13 cellular contexts compared by ENCODE assay signal in genomic region chr5:158590936-158591863, GRCh38.
DNase-seq lines count a peak whose midpoint lies in the region; ATAC-seq, FAIRE-seq and TF ChIP-seq lines count a peak whose summit lies in the region.
"Had no signal": no experiment of that assay in that cellular context is flagged by ENCODE, and none has a peak within 500 bp of the region (broad histone marks: within the 10 kb centered on the region; RNA-seq: fewer than 3 reads in every experiment).

No MANE protein-coding gene starts in this region.

- no peaks in the 10 kb centered on the region for H3K36me3 ChIP-seq in HEK293 (ENCODE audit: control insufficient read depth in 2 of 2, insufficient read depth in 1 of 2, low read length in 2 of 2)
- no peaks in the 10 kb centered on the region for H3K36me3 ChIP-seq in PC-3 (ENCODE audit: low read depth, low read length)
- no peaks in the 10 kb centered on the region for H3K36me3 ChIP-seq in naive thymus-derived CD4-positive, alpha-beta T cell (ENCODE audit: control insufficient read depth in 2 of 3, insufficient read depth in 3 of 3, low read length in 3 of 3)
- H3K36me3 ChIP-seq: upper lobe of left lung had no signal

- TF ChIP-seq POLR2A in H54 (IDR thresholded peaks at IDR 0.05; ENCODE audit: low read depth, low read length): no peak

- H3K4me1 ChIP-seq in HEK293 (ENCODE audit: control insufficient read depth, insufficient read depth, low read length): peaks cover 23% of the 10 kb centered on the region
- no peaks in the 10 kb centered on the region for H3K4me1 ChIP-seq in PC-3 (ENCODE audit: insufficient read depth, low read length)
- H3K4me1 ChIP-seq in naive thymus-derived CD4-positive, alpha-beta T cell (ENCODE audit: control insufficient read depth in 2 of 2, insufficient read depth in 2 of 2, low read length in 2 of 2): no peaks in the 10 kb centered on the region

- H2AFZ ChIP-seq in PC-3 (ENCODE audit: low read length): no peak overlapping the region
- H2AFZ ChIP-seq: PC-9 had no signal

- H3K9me3 Mint-ChIP-seq in naive thymus-derived CD4-positive, alpha-beta T cell: peaks cover 0 to 3% (median 1%) of the 10 kb centered on the region in 11 donors

- peaks cover 0 to 4% (median 0%) of the 10 kb centered on the region in 7 donors for H3K4me1 Mint-ChIP-seq in naive thymus-derived CD4-positive, alpha-beta T cell

- H3K27me3 Mint-ChIP-seq in naive thymus-derived CD4-positive, alpha-beta T cell: peaks cover 0 to 1% (median 0%) of the 10 kb centered on the region in 5 donors

- no peaks in the 10 kb centered on the region for H3K36me3 Mint-ChIP-seq in naive thymus-derived CD4-positive, alpha-beta T cell

- H3K27ac ChIP-seq in HEK293 (ENCODE audit: extremely low read depth, low read depth, low read length) (no peak overlapping the region; the same call in 1 of the 2 replicates), PC-3 (ENCODE audit: low read length) (no peak overlapping the region)
- H3K27ac ChIP-seq in naive thymus-derived CD4-positive, alpha-beta T cell (ENCODE audit: low read depth, low read length): no peak overlapping the region
- H3K27ac ChIP-seq: PC-9, upper lobe of left lung had no signal

- no TSS peak for BruUV-seq in PC-3 (replicated peaks; lab: Mats Ljungman, UMichigan)

- H4K20me1 ChIP-seq in PC-3 (ENCODE audit: low read length): no peaks in the 10 kb centered on the region

- intact Hi-C loops in PC-3 (cut with micrococcal nuclease): no loop called here
- intact Hi-C loops in naive thymus-derived CD4-positive, alpha-beta T cell (cut with micrococcal nuclease): no loop called here

- no peak for ATAC-seq in PC-3
- no peak for ATAC-seq in naive thymus-derived CD4-positive, alpha-beta T cell
- ATAC-seq: activated CD8-positive, alpha-beta T cell treated with anti-CD3 and anti-CD28 coated beads, Interleukin-2, amount 10 ng/mL, durations not matched to agents 7 days and 5 days had no signal

- H3K9me3 ChIP-seq in HEK293 (ENCODE audit: control insufficient read depth, insufficient read depth, low read depth, low read length): no peaks in the 10 kb centered on the region
- H3K9me3 ChIP-seq in PC-3 (ENCODE audit: low read length): no peaks in the 10 kb centered on the region
- no peaks in the 10 kb centered on the region for H3K9me3 ChIP-seq in naive thymus-derived CD4-positive, alpha-beta T cell (ENCODE audit: control insufficient read depth in 2 of 3, low read length in 3 of 3)
- H3K9me3 ChIP-seq: upper lobe of left lung had no signal

- H3K9me2 ChIP-seq in PC-3 (replicated peaks; ENCODE audit: low read length): no peaks in the 10 kb centered on the region

- no peaks in the 10 kb centered on the region for H3F3A ChIP-seq in PC-3 (ENCODE audit: low read length, unreplicated experiment)

- FAIRE-seq in H54 (lab: Jason Lieb, UNC): no peak

- POLR2A ChIA-PET in HEK293 (lab: Yijun Ruan, JAX): no interaction called here
- POLR2A ChIA-PET in PC-3 (lab: Charles Lee; ENCODE audit: unreplicated experiment): no interaction called here
- POLR2A ChIA-PET in naive thymus-derived CD4-positive, alpha-beta T cell (lab: Charles Lee): no interaction called here

- H3K4me3 ChIP-seq in HEK293 (ENCODE audit: low read depth, low read length) (no peak overlapping the region), PC-3 (ENCODE audit: low read length) (no peak overlapping the region), fibroblast of the aortic adventitia (ENCODE audit: low read depth, low read length) (no peak overlapping the region)
- no peak overlapping the region for H3K4me3 ChIP-seq in naive thymus-derived CD4-positive, alpha-beta T cell (ENCODE audit: low read length)
- H3K4me3 ChIP-seq: lung, PC-9, upper lobe of left lung had no signal

- H3K9ac ChIP-seq in PC-3 (ENCODE audit: low read length): no peak overlapping the region

- H3K79me2 ChIP-seq in PC-3 (ENCODE audit: low read length): no peaks in the 10 kb centered on the region

- TF ChIP-seq CTCF in HEK293 (tag by site-specific recombination; IDR thresholded peaks at IDR 0.05): no peak
- TF ChIP-seq CTCF in PC-3 (conservative IDR thresholded peaks at IDR 0.05; ENCODE audit: low read depth, low read length): no peak
- no peak for TF ChIP-seq CTCF in fibroblast of the aortic adventitia (IDR thresholded peaks at IDR 0.05; ENCODE audit: insufficient read depth, low read length)

- DNase-seq in PC-3: peak; percentile 12
- DNase-seq in fibroblast of the aortic adventitia (ENCODE audit: low read depth): peak; percentile 62
- peak; percentile 15 for DNase-seq in retina
- DNase-seq in naive thymus-derived CD4-positive, alpha-beta T cell: no peak
- no peak for DNase-seq in NCI-H510A treated with DMSO at 0.1 percent for 48 hours (lab: John Stamatoyannopoulos, UW)
- DNase-seq in SIG-M5 (lab: John Stamatoyannopoulos, UW): no peak
- no peak for DNase-seq in H54 (ENCODE audit: insufficient read length, low spot score)
- DNase-seq: activated CD8-positive, alpha-beta T cell treated with anti-CD3 and anti-CD28 coated beads, Interleukin-2, amount 10 ng/mL, durations not matched to agents 7 days and 5 days; PC-9; stimulated activated CD4-positive, alpha-beta T cell treated with anti-CD3 and anti-CD28 coated beads, Interleukin-2, amount 100 ng/mL, for 48 hours had no signal

- no peaks in the 10 kb centered on the region for H3K27me3 ChIP-seq in PC-3 (ENCODE audit: low read length)
- H3K27me3 ChIP-seq in naive thymus-derived CD4-positive, alpha-beta T cell (ENCODE audit: control insufficient read depth in 2 of 2, insufficient read depth in 2 of 2, low read length in 2 of 2): no peaks in the 10 kb centered on the region
- H3K27me3 ChIP-seq: upper lobe of left lung had no signal

- H3K4me3 Mint-ChIP-seq in naive thymus-derived CD4-positive, alpha-beta T cell: no peak overlapping the region
- H3K4me3 Mint-ChIP-seq: activated CD8-positive, alpha-beta T cell treated with anti-CD3 and anti-CD28 coated beads, Interleukin-2, amount 10 ng/mL, durations not matched to agents 7 days and 5 days had no signal

- CTCF ChIA-PET in HEK293 (lab: Yijun Ruan, JAX) (interaction anchor here (0.6 to 0.7 kb wide), 2 partner anchors 483 to 517 kb away, joined by 3 read pairs; no protein-coding TSS in a partner anchor), PC-3 (lab: Charles Lee) (no interaction called here)
- CTCF ChIA-PET in naive thymus-derived CD4-positive, alpha-beta T cell (lab: Charles Lee): no interaction called here

- H3K27ac Mint-ChIP-seq in naive thymus-derived CD4-positive, alpha-beta T cell: no peak overlapping the region
- H3K27ac Mint-ChIP-seq: activated CD8-positive, alpha-beta T cell treated with anti-CD3 and anti-CD28 coated beads, Interleukin-2, amount 10 ng/mL, durations not matched to agents 7 days and 5 days had no signal

- no peak overlapping the region for H3K4me2 ChIP-seq in PC-3 (ENCODE audit: low read length)
- H3K4me2 ChIP-seq: PC-9 had no signal

TF ChIP-seq in HEK293, 187 proteins besides CTCF, POLR2A, EP300 and RAD21 (continues in another document):
- TF ChIP-seq ZNF510 (tag by site-specific recombination; IDR thresholded peaks at IDR 0.05; ENCODE audit: insufficient replicate concordance): no peak
- no peak for TF ChIP-seq ELK4 (IDR thresholded peaks at IDR 0.05; ENCODE audit: borderline replicate concordance, low read depth, low read length)
- no peak for TF ChIP-seq ZNF488 (tag by site-specific recombination; IDR thresholded peaks at IDR 0.05)
- TF ChIP-seq ZNF266 (tag by site-specific recombination; IDR thresholded peaks at IDR 0.05; ENCODE audit: low read depth): no peak

Comparison
In these comparisons a context has a peak if more than half of its experiments do, and no peak if none do; other contexts are left out.
1. DNase-seq: peak in PC-3 (single experiment), fibroblast of the aortic adventitia (single experiment) and retina (single experiment); none in naive thymus-derived CD4-positive, alpha-beta T cell (0 of 9), NCI-H510A treated with DMSO at 0.1 percent for 48 hours (single experiment), SIG-M5 (single experiment) and H54 (single experiment).